1 cellular context compared by ENCODE assay signal in the genomic region with DNA sequence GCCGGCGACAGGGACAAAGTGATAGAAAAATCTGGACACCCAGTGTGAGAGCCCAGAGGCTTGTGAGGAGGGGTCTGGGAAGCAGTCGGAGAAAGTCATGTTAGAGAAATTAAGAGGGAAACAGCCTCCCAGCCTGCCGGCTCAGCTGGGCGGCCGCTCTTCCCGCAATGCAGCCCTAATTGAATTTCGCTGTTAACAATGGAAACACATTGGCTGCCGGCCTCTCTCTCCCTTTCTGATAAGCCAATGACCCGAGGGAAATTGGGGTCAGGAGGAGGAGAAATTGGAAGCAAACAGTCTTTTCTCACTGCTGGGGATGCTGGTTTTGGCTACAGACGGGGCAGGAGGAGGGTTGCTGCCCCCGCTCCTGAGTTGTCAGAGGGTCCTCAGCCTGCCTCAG.
TF ChIP-seq lines count a peak whose summit lies in the region.

No MANE protein-coding gene starts in this region.

TF ChIP-seq in K562, 482 proteins besides CTCF, POLR2A, EP300 and RAD21 (continues in another document):
- TF ChIP-seq LARP7 (IDR thresholded peaks at IDR 0.05), result no peak
- TF ChIP-seq ZNF143 (CRISPR knock-in tag; IDR thresholded peaks at IDR 0.05), result no peak
- no peak for TF ChIP-seq XRCC5 (IDR thresholded peaks at IDR 0.05; ENCODE audit: low read depth, low read length)
- TF ChIP-seq ZNF445 (CRISPR knock-in tag; IDR thresholded peaks at IDR 0.05; ENCODE audit: low read depth), result no peak
- TF ChIP-seq SOX6 (IDR thresholded peaks at IDR 0.05), result 0 out of 2 replicates have a peak, but pooled peaks have one; percentile 17
- TF ChIP-seq POU5F1 (IDR thresholded peaks at IDR 0.05; ENCODE audit: borderline replicate concordance, low read depth, low read length, partially characterized antibody), result no peak
- TF ChIP-seq, protein P1, sequence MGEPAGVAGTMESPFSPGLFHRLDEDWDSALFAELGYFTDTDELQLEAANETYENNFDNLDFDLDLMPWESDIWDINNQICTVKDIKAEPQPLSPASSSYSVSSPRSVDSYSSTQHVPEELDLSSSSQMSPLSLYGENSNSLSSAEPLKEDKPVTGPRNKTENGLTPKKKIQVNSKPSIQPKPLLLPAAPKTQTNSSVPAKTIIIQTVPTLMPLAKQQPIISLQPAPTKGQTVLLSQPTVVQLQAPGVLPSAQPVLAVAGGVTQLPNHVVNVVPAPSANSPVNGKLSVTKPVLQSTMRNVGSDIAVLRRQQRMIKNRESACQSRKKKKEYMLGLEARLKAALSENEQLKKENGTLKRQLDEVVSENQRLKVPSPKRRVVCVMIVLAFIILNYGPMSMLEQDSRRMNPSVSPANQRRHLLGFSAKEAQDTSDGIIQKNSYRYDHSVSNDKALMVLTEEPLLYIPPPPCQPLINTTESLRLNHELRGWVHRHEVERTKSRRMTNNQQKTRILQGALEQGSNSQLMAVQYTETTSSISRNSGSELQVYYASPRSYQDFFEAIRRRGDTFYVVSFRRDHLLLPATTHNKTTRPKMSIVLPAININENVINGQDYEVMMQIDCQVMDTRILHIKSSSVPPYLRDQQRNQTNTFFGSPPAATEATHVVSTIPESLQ (CRISPR knock-in tag; IDR thresholded peaks at IDR 0.05), result no peak
- TF ChIP-seq TAL1 (IDR thresholded peaks at IDR 0.05), result peak; percentile 29
- TF ChIP-seq, protein P2, sequence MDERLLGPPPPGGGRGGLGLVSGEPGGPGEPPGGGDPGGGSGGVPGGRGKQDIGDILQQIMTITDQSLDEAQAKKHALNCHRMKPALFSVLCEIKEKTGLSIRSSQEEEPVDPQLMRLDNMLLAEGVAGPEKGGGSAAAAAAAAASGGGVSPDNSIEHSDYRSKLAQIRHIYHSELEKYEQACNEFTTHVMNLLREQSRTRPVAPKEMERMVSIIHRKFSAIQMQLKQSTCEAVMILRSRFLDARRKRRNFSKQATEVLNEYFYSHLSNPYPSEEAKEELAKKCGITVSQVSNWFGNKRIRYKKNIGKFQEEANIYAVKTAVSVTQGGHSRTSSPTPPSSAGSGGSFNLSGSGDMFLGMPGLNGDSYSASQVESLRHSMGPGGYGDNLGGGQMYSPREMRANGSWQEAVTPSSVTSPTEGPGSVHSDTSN (CRISPR knock-in tag; IDR thresholded peaks at IDR 0.05; ENCODE audit: low read depth), result no peak
- TF ChIP-seq, protein P2 (tag; conservative IDR thresholded peaks at IDR 0.05; ENCODE audit: low read depth), result no peak
- TF ChIP-seq NEUROD1 (IDR thresholded peaks at IDR 0.05; ENCODE audit: borderline replicate concordance, low read depth, low read length, partially characterized antibody), result no peak
- TF ChIP-seq, protein P3, sequence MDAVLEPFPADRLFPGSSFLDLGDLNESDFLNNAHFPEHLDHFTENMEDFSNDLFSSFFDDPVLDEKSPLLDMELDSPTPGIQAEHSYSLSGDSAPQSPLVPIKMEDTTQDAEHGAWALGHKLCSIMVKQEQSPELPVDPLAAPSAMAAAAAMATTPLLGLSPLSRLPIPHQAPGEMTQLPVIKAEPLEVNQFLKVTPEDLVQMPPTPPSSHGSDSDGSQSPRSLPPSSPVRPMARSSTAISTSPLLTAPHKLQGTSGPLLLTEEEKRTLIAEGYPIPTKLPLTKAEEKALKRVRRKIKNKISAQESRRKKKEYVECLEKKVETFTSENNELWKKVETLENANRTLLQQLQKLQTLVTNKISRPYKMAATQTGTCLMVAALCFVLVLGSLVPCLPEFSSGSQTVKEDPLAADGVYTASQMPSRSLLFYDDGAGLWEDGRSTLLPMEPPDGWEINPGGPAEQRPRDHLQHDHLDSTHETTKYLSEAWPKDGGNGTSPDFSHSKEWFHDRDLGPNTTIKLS (IDR thresholded peaks at IDR 0.05; ENCODE audit: borderline replicate concordance, low read depth), result no peak
- no peak for TF ChIP-seq ESRRA (IDR thresholded peaks at IDR 0.05; ENCODE audit: borderline replicate concordance, low read depth)
- TF ChIP-seq HNRNPK (IDR thresholded peaks at IDR 0.05; ENCODE audit: low read depth, low read length, poor library complexity, severe bottlenecking), result no peak
- TF ChIP-seq RBBP5 (IDR thresholded peaks at IDR 0.05; ENCODE audit: borderline replicate concordance, insufficient read depth, low read length, poor library complexity, severe bottlenecking), result no peak
- TF ChIP-seq STAG1 (CRISPR knock-in tag; IDR thresholded peaks at IDR 0.05; ENCODE audit: borderline replicate concordance), result no peak
- TF ChIP-seq SRSF1 (IDR thresholded peaks at IDR 0.05; ENCODE audit: low read depth, low read length), result no peak
- TF ChIP-seq ARID1B (IDR thresholded peaks at IDR 0.05), result 0 out of 2 replicates have a peak, but pooled peaks have one; percentile 18
- TF ChIP-seq, protein P4, sequence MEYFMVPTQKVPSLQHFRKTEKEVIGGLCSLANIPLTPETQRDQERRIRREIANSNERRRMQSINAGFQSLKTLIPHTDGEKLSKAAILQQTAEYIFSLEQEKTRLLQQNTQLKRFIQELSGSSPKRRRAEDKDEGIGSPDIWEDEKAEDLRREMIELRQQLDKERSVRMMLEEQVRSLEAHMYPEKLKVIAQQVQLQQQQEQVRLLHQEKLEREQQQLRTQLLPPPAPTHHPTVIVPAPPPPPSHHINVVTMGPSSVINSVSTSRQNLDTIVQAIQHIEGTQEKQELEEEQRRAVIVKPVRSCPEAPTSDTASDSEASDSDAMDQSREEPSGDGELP (CRISPR knock-in tag; IDR thresholded peaks at IDR 0.05; ENCODE audit: borderline replicate concordance), result peak; percentile 59; the same call in 1 of the 2 replicates
- TF ChIP-seq TCF3 (CRISPR knock-in tag; IDR thresholded peaks at IDR 0.05), result peak; percentile 58
- no peak for TF ChIP-seq FOXK2 (conservative IDR thresholded peaks at IDR 0.05 in 1 of 2, IDR thresholded peaks at IDR 0.05 in 1 of 2; ENCODE audit: low read depth in 2 of 2)
- TF ChIP-seq KAT8 (IDR thresholded peaks at IDR 0.05; ENCODE audit: low read depth), result no peak
- TF ChIP-seq, protein P5, sequence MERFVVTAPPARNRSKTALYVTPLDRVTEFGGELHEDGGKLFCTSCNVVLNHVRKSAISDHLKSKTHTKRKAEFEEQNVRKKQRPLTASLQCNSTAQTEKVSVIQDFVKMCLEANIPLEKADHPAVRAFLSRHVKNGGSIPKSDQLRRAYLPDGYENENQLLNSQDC (CRISPR knock-in tag; IDR thresholded peaks at IDR 0.05), result no peak
- TF ChIP-seq, protein P6, sequence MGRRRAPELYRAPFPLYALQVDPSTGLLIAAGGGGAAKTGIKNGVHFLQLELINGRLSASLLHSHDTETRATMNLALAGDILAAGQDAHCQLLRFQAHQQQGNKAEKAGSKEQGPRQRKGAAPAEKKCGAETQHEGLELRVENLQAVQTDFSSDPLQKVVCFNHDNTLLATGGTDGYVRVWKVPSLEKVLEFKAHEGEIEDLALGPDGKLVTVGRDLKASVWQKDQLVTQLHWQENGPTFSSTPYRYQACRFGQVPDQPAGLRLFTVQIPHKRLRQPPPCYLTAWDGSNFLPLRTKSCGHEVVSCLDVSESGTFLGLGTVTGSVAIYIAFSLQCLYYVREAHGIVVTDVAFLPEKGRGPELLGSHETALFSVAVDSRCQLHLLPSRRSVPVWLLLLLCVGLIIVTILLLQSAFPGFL (CRISPR knock-in tag; IDR thresholded peaks at IDR 0.05), result no peak
- TF ChIP-seq, protein P7, sequence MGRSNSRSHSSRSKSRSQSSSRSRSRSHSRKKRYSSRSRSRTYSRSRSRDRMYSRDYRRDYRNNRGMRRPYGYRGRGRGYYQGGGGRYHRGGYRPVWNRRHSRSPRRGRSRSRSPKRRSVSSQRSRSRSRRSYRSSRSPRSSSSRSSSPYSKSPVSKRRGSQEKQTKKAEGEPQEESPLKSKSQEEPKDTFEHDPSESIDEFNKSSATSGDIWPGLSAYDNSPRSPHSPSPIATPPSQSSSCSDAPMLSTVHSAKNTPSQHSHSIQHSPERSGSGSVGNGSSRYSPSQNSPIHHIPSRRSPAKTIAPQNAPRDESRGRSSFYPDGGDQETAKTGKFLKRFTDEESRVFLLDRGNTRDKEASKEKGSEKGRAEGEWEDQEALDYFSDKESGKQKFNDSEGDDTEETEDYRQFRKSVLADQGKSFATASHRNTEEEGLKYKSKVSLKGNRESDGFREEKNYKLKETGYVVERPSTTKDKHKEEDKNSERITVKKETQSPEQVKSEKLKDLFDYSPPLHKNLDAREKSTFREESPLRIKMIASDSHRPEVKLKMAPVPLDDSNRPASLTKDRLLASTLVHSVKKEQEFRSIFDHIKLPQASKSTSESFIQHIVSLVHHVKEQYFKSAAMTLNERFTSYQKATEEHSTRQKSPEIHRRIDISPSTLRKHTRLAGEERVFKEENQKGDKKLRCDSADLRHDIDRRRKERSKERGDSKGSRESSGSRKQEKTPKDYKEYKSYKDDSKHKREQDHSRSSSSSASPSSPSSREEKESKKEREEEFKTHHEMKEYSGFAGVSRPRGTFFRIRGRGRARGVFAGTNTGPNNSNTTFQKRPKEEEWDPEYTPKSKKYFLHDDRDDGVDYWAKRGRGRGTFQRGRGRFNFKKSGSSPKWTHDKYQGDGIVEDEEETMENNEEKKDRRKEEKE (IDR thresholded peaks at IDR 0.05; ENCODE audit: borderline replicate concordance in 1 of 2, control insufficient read depth in 1 of 2, low read depth in 2 of 2, low read length in 1 of 2), result no peak
- no peak for TF ChIP-seq PHF21A (IDR thresholded peaks at IDR 0.05; ENCODE audit: borderline replicate concordance, low read depth)
- no peak for TF ChIP-seq HDAC3 (IDR thresholded peaks at IDR 0.05; ENCODE audit: borderline replicate concordance, partially characterized antibody)
- TF ChIP-seq, protein P8, sequence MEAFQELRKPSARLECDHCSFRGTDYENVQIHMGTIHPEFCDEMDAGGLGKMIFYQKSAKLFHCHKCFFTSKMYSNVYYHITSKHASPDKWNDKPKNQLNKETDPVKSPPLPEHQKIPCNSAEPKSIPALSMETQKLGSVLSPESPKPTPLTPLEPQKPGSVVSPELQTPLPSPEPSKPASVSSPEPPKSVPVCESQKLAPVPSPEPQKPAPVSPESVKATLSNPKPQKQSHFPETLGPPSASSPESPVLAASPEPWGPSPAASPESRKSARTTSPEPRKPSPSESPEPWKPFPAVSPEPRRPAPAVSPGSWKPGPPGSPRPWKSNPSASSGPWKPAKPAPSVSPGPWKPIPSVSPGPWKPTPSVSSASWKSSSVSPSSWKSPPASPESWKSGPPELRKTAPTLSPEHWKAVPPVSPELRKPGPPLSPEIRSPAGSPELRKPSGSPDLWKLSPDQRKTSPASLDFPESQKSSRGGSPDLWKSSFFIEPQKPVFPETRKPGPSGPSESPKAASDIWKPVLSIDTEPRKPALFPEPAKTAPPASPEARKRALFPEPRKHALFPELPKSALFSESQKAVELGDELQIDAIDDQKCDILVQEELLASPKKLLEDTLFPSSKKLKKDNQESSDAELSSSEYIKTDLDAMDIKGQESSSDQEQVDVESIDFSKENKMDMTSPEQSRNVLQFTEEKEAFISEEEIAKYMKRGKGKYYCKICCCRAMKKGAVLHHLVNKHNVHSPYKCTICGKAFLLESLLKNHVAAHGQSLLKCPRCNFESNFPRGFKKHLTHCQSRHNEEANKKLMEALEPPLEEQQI (IDR thresholded peaks at IDR 0.05), result no peak
- no peak for TF ChIP-seq ILK (tag; IDR thresholded peaks at IDR 0.05; ENCODE audit: borderline replicate concordance, low read depth)
- no peak for TF ChIP-seq PTRF (tag; IDR thresholded peaks at IDR 0.05)
- no peak for TF ChIP-seq ZEB2 (IDR thresholded peaks at IDR 0.05)
- TF ChIP-seq ZSCAN32 (CRISPR knock-in tag; IDR thresholded peaks at IDR 0.05), result no peak
- TF ChIP-seq, protein P9, sequence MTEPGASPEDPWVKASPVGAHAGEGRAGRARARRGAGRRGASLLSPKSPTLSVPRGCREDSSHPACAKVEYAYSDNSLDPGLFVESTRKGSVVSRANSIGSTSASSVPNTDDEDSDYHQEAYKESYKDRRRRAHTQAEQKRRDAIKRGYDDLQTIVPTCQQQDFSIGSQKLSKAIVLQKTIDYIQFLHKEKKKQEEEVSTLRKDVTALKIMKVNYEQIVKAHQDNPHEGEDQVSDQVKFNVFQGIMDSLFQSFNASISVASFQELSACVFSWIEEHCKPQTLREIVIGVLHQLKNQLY (CRISPR knock-in tag; conservative IDR thresholded peaks at IDR 0.05), result no peak
- peak; percentile 76 for TF ChIP-seq NR2C2 (CRISPR knock-in tag; IDR thresholded peaks at IDR 0.05)
- peak; percentile 62; the same call in 1 of the 2 replicates for TF ChIP-seq NR2C2 (tag; IDR thresholded peaks at IDR 0.05)
- 0 out of 2 replicates have a peak, but pooled peaks have one; percentile 6 for TF ChIP-seq CBFA2T2 (conservative IDR thresholded peaks at IDR 0.05)
- TF ChIP-seq ETV6 (IDR thresholded peaks at IDR 0.05; ENCODE audit: borderline replicate concordance in 1 of 2, low read depth in 2 of 2, low read length in 1 of 2), result no peak
- TF ChIP-seq ETV6 (CRISPR knock-in tag; IDR thresholded peaks at IDR 0.05; ENCODE audit: borderline replicate concordance), result no peak
- no peak for TF ChIP-seq ZNF583 (CRISPR knock-in tag; IDR thresholded peaks at IDR 0.05)
- no peak for TF ChIP-seq HMG20A (CRISPR knock-in tag; conservative IDR thresholded peaks at IDR 0.05)
- no peak for TF ChIP-seq CBX5 (IDR thresholded peaks at IDR 0.05; ENCODE audit: borderline replicate concordance, low read depth)
- no peak for TF ChIP-seq ZNF778 (CRISPR knock-in tag; IDR thresholded peaks at IDR 0.05)
- TF ChIP-seq HNRNPLL (IDR thresholded peaks at IDR 0.05; ENCODE audit: low read depth, low read length, poor library complexity, severe bottlenecking), result no peak
- no peak; the same call in 1 of the 2 replicates for TF ChIP-seq NR2C1 (IDR thresholded peaks at IDR 0.05)
- TF ChIP-seq NR2C1 (tag; IDR thresholded peaks at IDR 0.05), result peak; percentile 86
- TF ChIP-seq GABPA (tag; conservative IDR thresholded peaks at IDR 0.05; ENCODE audit: low read depth), result no peak
- TF ChIP-seq, protein P10, sequence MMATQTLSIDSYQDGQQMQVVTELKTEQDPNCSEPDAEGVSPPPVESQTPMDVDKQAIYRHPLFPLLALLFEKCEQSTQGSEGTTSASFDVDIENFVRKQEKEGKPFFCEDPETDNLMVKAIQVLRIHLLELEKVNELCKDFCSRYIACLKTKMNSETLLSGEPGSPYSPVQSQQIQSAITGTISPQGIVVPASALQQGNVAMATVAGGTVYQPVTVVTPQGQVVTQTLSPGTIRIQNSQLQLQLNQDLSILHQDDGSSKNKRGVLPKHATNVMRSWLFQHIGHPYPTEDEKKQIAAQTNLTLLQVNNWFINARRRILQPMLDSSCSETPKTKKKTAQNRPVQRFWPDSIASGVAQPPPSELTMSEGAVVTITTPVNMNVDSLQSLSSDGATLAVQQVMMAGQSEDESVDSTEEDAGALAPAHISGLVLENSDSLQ (IDR thresholded peaks at IDR 0.05), result no peak
- peak; percentile 59 for TF ChIP-seq CBFA2T3 (IDR thresholded peaks at IDR 0.05)
